Comparison of ENCODE assay signal across 36 cellular contexts in the genomic region with DNA sequence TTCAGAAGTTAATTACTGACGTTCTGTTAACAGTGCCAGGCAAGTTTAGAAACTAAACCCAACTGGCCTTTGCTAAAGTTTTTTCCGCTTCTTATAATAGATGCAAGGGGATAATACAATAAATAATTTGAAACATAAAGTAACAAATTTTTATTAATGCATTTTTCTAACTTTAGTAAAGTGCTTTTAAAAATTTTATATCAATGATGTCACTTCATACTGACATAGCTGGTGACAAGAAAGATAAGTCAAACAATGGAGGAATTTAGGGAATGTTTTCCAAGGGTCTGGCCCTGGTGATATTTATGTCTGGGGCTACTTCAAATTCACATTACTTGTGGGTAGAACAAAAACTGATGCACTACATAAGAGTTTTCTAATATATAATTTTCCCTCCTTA.
"Had no signal": no experiment of that assay in that cellular context is flagged by ENCODE, and none has a peak within 500 bp of the region (broad histone marks: within the 10 kb centered on the region; RNA-seq: fewer than 3 reads in every experiment).

No MANE protein-coding gene starts in this region.

- H3K36me3 ChIP-seq: adrenal gland, brain microvascular endothelial cell, breast epithelium had no signal

- H3K9me3 ChIP-seq: adrenal gland, body of pancreas, breast epithelium had no signal

- H3K27ac Mint-ChIP-seq: activated B cell treated with CpG ODN at 0.5 μM for 24 hours; activated CD4-positive, alpha-beta memory T cell treated with anti-CD3 and anti-CD28 coated beads for 36 hours; activated CD4-positive, alpha-beta T cell treated with anti-CD3 and anti-CD28 coated beads, Interleukin-2, amount 10 ng/mL, durations not matched to agents 24 days and 14 days; activated CD8-positive, alpha-beta T cell treated with anti-CD3 and anti-CD28 coated beads for 36 hours; activated naive CD4-positive, alpha-beta T cell treated with anti-CD3 and anti-CD28 coated beads for 36 hours; activated naive CD4-positive, alpha-beta T cell treated with anti-CD3 and anti-CD28 coated beads, Interleukin-2, amount 50 U/mL, for 72 hours; activated naive CD8-positive, alpha-beta T cell treated with anti-CD3 and anti-CD28 coated beads for 36 hours; activated T-cell treated with anti-CD3 and anti-CD28 coated beads, Interleukin-2, amount 50 U/mL, for 72 hours; activated T-helper 1 cell treated with anti-CD3 and anti-CD28 coated beads, Interleukin-12 subunit alpha, Interleukin-12 subunit beta, Interleukin-2, Interleukin-4 antibody, amounts not matched to agents 30 ng/mL and 10 ng/mL and 1 ng/mL, durations not matched to agents 14 hours and 24 hours and 36 hours; activated T-helper 17 cell treated with anti-CD3 and anti-CD28 coated beads, Interleukin-2, amount 50 U/mL, for 72 hours; T-helper 1 cell treated with Interleukin-12 subunit alpha and Interleukin-12 subunit beta and Interleukin-4 antibody, amounts not matched to agents 30 μg/mL and 1 μg/mL, for 36 hours; T-helper 2 cell treated with Interferon-gamma antibody and Interleukin-4, amounts not matched to agents 5 μg/mL and 100 μg/mL, for 36 hours had no signal

- H3K27me3 Mint-ChIP-seq: activated B cell treated with CpG ODN at 0.5 μM for 24 hours; activated CD4-positive, alpha-beta memory T cell treated with anti-CD3 and anti-CD28 coated beads for 36 hours; activated CD4-positive, alpha-beta T cell treated with anti-CD3 and anti-CD28 coated beads, Interleukin-2, amount 10 ng/mL, durations not matched to agents 24 days and 14 days; activated CD8-positive, alpha-beta T cell treated with anti-CD3 and anti-CD28 coated beads for 36 hours; activated naive CD8-positive, alpha-beta T cell treated with anti-CD3 and anti-CD28 coated beads for 36 hours; activated T-helper 17 cell treated with anti-CD3 and anti-CD28 coated beads, Interleukin-2, amount 50 U/mL, for 72 hours; central memory CD8-positive, alpha-beta T cell had no signal

- H3K27me3 ChIP-seq: adrenal gland, body of pancreas, brain microvascular endothelial cell, breast epithelium had no signal

- H3K9me3 Mint-ChIP-seq: activated B cell treated with CpG ODN at 0.5 μM for 24 hours; activated CD4-positive, alpha-beta T cell treated with anti-CD3 and anti-CD28 coated beads, Interleukin-2, amount 10 ng/mL, durations not matched to agents 24 days and 14 days; activated CD8-positive, alpha-beta T cell treated with anti-CD3 and anti-CD28 coated beads for 36 hours; activated naive CD8-positive, alpha-beta T cell treated with anti-CD3 and anti-CD28 coated beads for 36 hours; activated T-helper 1 cell treated with anti-CD3 and anti-CD28 coated beads, Interleukin-12 subunit alpha, Interleukin-12 subunit beta, Interleukin-2, Interleukin-4 antibody, amounts not matched to agents 30 ng/mL and 10 ng/mL and 1 ng/mL, durations not matched to agents 14 hours and 24 hours and 36 hours; T-helper 2 cell treated with Interferon-gamma antibody and Interleukin-4, amounts not matched to agents 5 μg/mL and 100 μg/mL, for 36 hours had no signal

- H3K27ac ChIP-seq: adrenal gland, body of pancreas, brain microvascular endothelial cell, breast epithelium, VCaP had no signal

- H3K4me3 ChIP-seq: adrenal gland, body of pancreas, breast epithelium had no signal

- H3K4me1 ChIP-seq: adrenal gland, body of pancreas, breast epithelium had no signal

- H3K4me3 Mint-ChIP-seq: activated B cell treated with CpG ODN at 0.5 μM for 24 hours; activated CD4-positive, alpha-beta memory T cell treated with anti-CD3 and anti-CD28 coated beads for 36 hours; activated CD4-positive, alpha-beta T cell treated with anti-CD3 and anti-CD28 coated beads, Interleukin-2, amount 10 ng/mL, durations not matched to agents 24 days and 14 days; activated CD8-positive, alpha-beta T cell treated with anti-CD3 and anti-CD28 coated beads for 36 hours; activated naive CD4-positive, alpha-beta T cell treated with anti-CD3 and anti-CD28 coated beads for 36 hours; activated naive CD8-positive, alpha-beta T cell treated with anti-CD3 and anti-CD28 coated beads for 36 hours; activated T-cell treated with anti-CD3 and anti-CD28 coated beads, Interleukin-2, amount 50 U/mL, for 4 hours; activated T-cell treated with anti-CD3 and anti-CD28 coated beads, Interleukin-2, amount 50 U/mL, for 72 hours; activated T-helper 1 cell treated with anti-CD3 and anti-CD28 coated beads, Interleukin-12 subunit alpha, Interleukin-12 subunit beta, Interleukin-2, Interleukin-4 antibody, amounts not matched to agents 30 ng/mL and 10 ng/mL and 1 ng/mL, durations not matched to agents 14 hours and 24 hours and 36 hours; activated T-helper 17 cell treated with anti-CD3 and anti-CD28 coated beads, Interleukin-2, amount 50 U/mL, for 72 hours; central memory CD8-positive, alpha-beta T cell; T-helper 1 cell treated with Interleukin-12 subunit alpha and Interleukin-12 subunit beta and Interleukin-4 antibody, amounts not matched to agents 30 μg/mL and 1 μg/mL, for 36 hours; T-helper 2 cell treated with Interferon-gamma antibody and Interleukin-4, amounts not matched to agents 5 μg/mL and 100 μg/mL, for 36 hours had no signal

- H3K4me1 Mint-ChIP-seq: activated B cell treated with CpG ODN at 0.5 μM for 24 hours; activated CD4-positive, alpha-beta T cell treated with anti-CD3 and anti-CD28 coated beads, Interleukin-2, amount 10 ng/mL, durations not matched to agents 24 days and 14 days; activated naive CD8-positive, alpha-beta T cell treated with anti-CD3 and anti-CD28 coated beads for 36 hours; activated T-helper 17 cell treated with anti-CD3 and anti-CD28 coated beads, Interleukin-2, amount 50 U/mL, for 72 hours; central memory CD8-positive, alpha-beta T cell had no signal

- DNase-seq: activated B cell treated with CpG ODN at 0.5 μM for 24 hours; activated CD4-positive, alpha-beta memory T cell treated with anti-CD3 and anti-CD28 coated beads for 36 hours; activated CD4-positive, alpha-beta T cell treated with anti-CD3 and anti-CD28 coated beads for 4 hours; activated CD4-positive, alpha-beta T cell treated with anti-CD3 and anti-CD28 coated beads, Interleukin-2, amount 10 ng/mL, durations not matched to agents 24 days and 14 days; activated CD4-positive, alpha-beta T cell treated with anti-CD3 and anti-CD28 coated beads, Interleukin-2, amount 50 U/mL, for 1 hour; activated CD4-positive, alpha-beta T cell treated with anti-CD3 and anti-CD28 coated beads, Interleukin-2, amount 50 U/mL, for 4 hours; activated CD4-positive, CD25-positive, alpha-beta regulatory T cell treated with anti-CD3 and anti-CD28 coated beads, Interleukin-2, amount 50 U/mL, for 72 hours; activated CD8-positive, alpha-beta memory T cell treated with anti-CD3 and anti-CD28 coated beads, Interleukin-2, amount 50 U/mL, for 4 hours; activated CD8-positive, alpha-beta T cell treated with anti-CD3 and anti-CD28 coated beads for 36 hours; activated effector memory CD4-positive, alpha-beta T cell treated with anti-CD3 and anti-CD28 coated beads, Interleukin-2, amount 50 U/mL, for 16 hours; activated gamma-delta T cell treated with Interleukin-2 at 50 U/mL for 16 hours; activated naive CD4-positive, alpha-beta T cell; activated naive CD4-positive, alpha-beta T cell treated with anti-CD3 and anti-CD28 coated beads for 36 hours; activated naive CD4-positive, alpha-beta T cell treated with anti-CD3 and anti-CD28 coated beads, Interleukin-2, amount 50 U/mL, for 16 hours; activated naive CD8-positive, alpha-beta T cell treated with anti-CD3 and anti-CD28 coated beads for 36 hours; activated T-cell treated with anti-CD3 and anti-CD28 coated beads for 4 hours; activated T-cell treated with anti-CD3 and anti-CD28 coated beads, Interleukin-2, amount 50 U/mL, for 1 hour; activated T-cell treated with anti-CD3 and anti-CD28 coated beads, Interleukin-2, amount 50 U/mL, for 4 hours; activated T-cell treated with anti-CD3 and anti-CD28 coated beads, Interleukin-2, amount 50 U/mL, for 72 hours; adrenal gland; amniotic stem cell; aorta; body of pancreas; brain microvascular endothelial cell; caudate nucleus; T-helper 1 cell; T-helper 2 cell; T-helper 9 cell had no signal

- H3K36me3 Mint-ChIP-seq: activated CD4-positive, alpha-beta memory T cell treated with anti-CD3 and anti-CD28 coated beads for 36 hours; activated naive CD8-positive, alpha-beta T cell treated with anti-CD3 and anti-CD28 coated beads for 36 hours had no signal

- ATAC-seq: activated CD8-positive, alpha-beta T cell treated with anti-CD3 and anti-CD28 coated beads for 36 hours; activated naive CD4-positive, alpha-beta T cell treated with anti-CD3 and anti-CD28 coated beads, Interleukin-2, amount 50 U/mL, for 72 hours; activated T-cell treated with anti-CD3 and anti-CD28 coated beads, Interleukin-2, amount 50 U/mL, for 4 hours; activated T-cell treated with anti-CD3 and anti-CD28 coated beads, Interleukin-2, amount 50 U/mL, for 72 hours; activated T-helper 17 cell treated with anti-CD3 and anti-CD28 coated beads, Interleukin-2, amount 50 U/mL, for 72 hours; body of pancreas had no signal
